23 cellular contexts compared by ENCODE assay signal in the genomic region with DNA sequence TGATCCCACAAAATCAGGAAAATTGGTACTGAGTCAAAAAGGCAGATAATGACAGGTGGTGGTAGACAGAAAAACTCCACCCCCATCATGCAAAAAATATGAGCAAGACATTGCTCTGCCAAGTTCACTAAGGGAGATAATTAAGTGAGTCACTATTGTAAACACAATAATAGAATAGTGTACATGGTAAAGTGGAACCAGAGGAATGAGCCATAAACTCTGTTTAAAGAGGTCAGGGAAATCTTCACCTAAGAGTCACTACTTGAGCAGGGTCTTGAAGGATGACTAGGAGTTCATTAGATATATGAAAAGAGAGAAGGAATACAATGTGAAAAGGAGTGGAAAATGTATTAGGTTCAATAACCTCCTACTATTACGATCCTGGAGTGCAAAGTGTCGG.
DNase-seq lines count a peak whose midpoint lies in the region; ATAC-seq, FAIRE-seq and TF ChIP-seq lines count a peak whose summit lies in the region.
"Had no signal": no experiment of that assay in that cellular context is flagged by ENCODE, and none has a peak within 500 bp of the region (broad histone marks: within the 10 kb centered on the region; RNA-seq: fewer than 3 reads in every experiment).

No MANE protein-coding gene starts in this region.

- no peak overlapping the region for H3K4me3 ChIP-seq in PC-3 (ENCODE audit: low read length)
- H3K4me3 ChIP-seq in HepG2 (replicated peaks in 1 of 3; ENCODE audit: insufficient read depth in 1 of 3, low read depth in 2 of 3, low read length in 3 of 3) = no peak overlapping the region
- H3K4me3 ChIP-seq: body of pancreas, lung, suprapubic skin had no signal

- peaks cover 4% of the 10 kb centered on the region for H3F3A ChIP-seq in PC-3 (ENCODE audit: low read length, unreplicated experiment)

- TF ChIP-seq POLR2A in HepG2 (IDR thresholded peaks at IDR 0.05; ENCODE audit: insufficient read depth in 1 of 2, low read depth in 2 of 2, low read length in 2 of 2) = no peak

- H3K4me2 ChIP-seq in PC-3 (ENCODE audit: low read length) (peak overlapping the region; percentile 46), HepG2 (ENCODE audit: low read depth, low read length) (no peak overlapping the region)

- no peak overlapping the region for H3K9ac ChIP-seq in PC-3 (ENCODE audit: low read length)
- no peak overlapping the region for H3K9ac ChIP-seq in HepG2 (ENCODE audit: insufficient read depth, low read depth, low read length)

- H3K36me3 ChIP-seq in PC-3 (ENCODE audit: low read depth, low read length) (no peaks in the 10 kb centered on the region), HepG2 (replicated peaks in 1 of 2; ENCODE audit: control insufficient read depth in 1 of 2, insufficient read depth in 2 of 2, low read length in 2 of 2) (no peaks in the 10 kb centered on the region)
- H3K36me3 ChIP-seq: suprapubic skin had no signal

- TF ChIP-seq RAD21 in HepG2 (CRISPR knock-in tag; IDR thresholded peaks at IDR 0.05) = no peak

- in situ Hi-C loops in HepG2 (cut with HindIII; ENCODE audit: extremely low pct_ligation_motif_present, low pct_unique_long_range_greater_than_20kb) = no loop called here

- peak; percentile 88 for ATAC-seq in PC-3
- ATAC-seq in HG03097 (IDR thresholded peaks at IDR 0.05; ENCODE audit: low FRiP score, unreplicated experiment) = no peak
- ATAC-seq in HepG2 = no peak
- ATAC-seq: body of pancreas had no signal

- POLR2A ChIA-PET in PC-3 (lab: Charles Lee; ENCODE audit: unreplicated experiment) = no interaction called here
- POLR2A ChIA-PET in HepG2 (lab: Yijun Ruan, JAX) = no interaction called here

- H3K27ac ChIP-seq in PC-3 (ENCODE audit: low read length) (peak overlapping the region; percentile 58), HepG2 (ENCODE audit: extremely low read length, insufficient read depth, low read length) (no peak overlapping the region)
- H3K27ac ChIP-seq: body of pancreas, suprapubic skin had no signal

- intact Hi-C loops in PC-3 (cut with micrococcal nuclease) (loop anchor here (1.0 to 10.0 kb wide), 6 partner anchors 27 to 435 kb away; no protein-coding TSS in a partner anchor), HepG2 (cut with micrococcal nuclease; ENCODE audit: unreplicated experiment) (no loop called here)

- DNase-seq in COLO668 (lab: John Stamatoyannopoulos, UW; ENCODE audit: unreplicated experiment) (peak; percentile 8), GM19239 (ENCODE audit: insufficient read length, low spot score) (no peak), PC-3 (peak; percentile 95), fibroblast of peridontal ligament (ENCODE audit: extremely low read depth) (peak; percentile 52), HepG2 (ENCODE audit: low spot score) (no peak)
- no peak for DNase-seq in stimulated activated CD4-positive, alpha-beta T cell treated with anti-CD3 and anti-CD28 coated beads, Interleukin-4, amount 100 ng/mL, for 1 hour
- DNase-seq: activated CD4-positive, alpha-beta T cell treated with anti-CD3 and anti-CD28 coated beads, Interleukin-2, amount 50 U/mL, for 4 hours; activated naive CD4-positive, alpha-beta T cell treated with anti-CD3 and anti-CD28 coated beads, Interleukin-2, amount 50 U/mL, for 16 hours; body of pancreas; cortex of kidney; DMS153; glutamatergic neuron; Kasumi-1; naive B cell; NCI-H146; NCI-H526; stimulated activated CD4-positive, alpha-beta T cell treated with anti-CD3 and anti-CD28 coated beads, Interleukin-4, amount 100 ng/mL, for 24 hours; stimulated activated CD8-positive, alpha-beta memory T cell treated with anti-CD3 and anti-CD28 coated beads, Interleukin-4, amount 100 ng/mL, for 48 hours; SW 1271 had no signal

- no peak for TF ChIP-seq CTCF in PC-3 (conservative IDR thresholded peaks at IDR 0.05; ENCODE audit: low read depth, low read length)
- TF ChIP-seq CTCF in HepG2 (CRISPR knock-in tag; IDR thresholded peaks at IDR 0.05) = no peak

- H3K9me3 ChIP-seq in PC-3 (ENCODE audit: low read length) = no peaks in the 10 kb centered on the region
- H3K9me3 ChIP-seq in HepG2 (ENCODE audit: low read length) = no peaks in the 10 kb centered on the region
- H3K9me3 ChIP-seq: body of pancreas, suprapubic skin had no signal

- no peaks in the 10 kb centered on the region for H3K9me2 ChIP-seq in PC-3 (replicated peaks; ENCODE audit: low read length)

- H3K27me3 ChIP-seq in PC-3 (ENCODE audit: low read length) = no peaks in the 10 kb centered on the region
- no peaks in the 10 kb centered on the region for H3K27me3 ChIP-seq in HepG2 (ENCODE audit: control insufficient read depth in 1 of 2, insufficient read depth in 2 of 2, low read length in 2 of 2)
- H3K27me3 ChIP-seq: body of pancreas, suprapubic skin had no signal

- no peak overlapping the region for H2AFZ ChIP-seq in PC-3 (ENCODE audit: low read length)
- no peak overlapping the region for H2AFZ ChIP-seq in HepG2 (ENCODE audit: low read length)

- H3K4me1 ChIP-seq in PC-3 (ENCODE audit: insufficient read depth, low read length) = peaks cover 46% of the 10 kb centered on the region
- no peaks in the 10 kb centered on the region for H3K4me1 ChIP-seq in HepG2 (ENCODE audit: insufficient read depth, low read length)
- H3K4me1 ChIP-seq: body of pancreas, suprapubic skin had no signal

- H4K20me1 ChIP-seq in PC-3 (ENCODE audit: low read length) (no peaks in the 10 kb centered on the region), HepG2 (ENCODE audit: insufficient read depth, low read length) (no peaks in the 10 kb centered on the region)

- BruUV-seq in PC-3 (replicated peaks; lab: Mats Ljungman, UMichigan) (no TSS peak), HepG2 (replicated peaks; lab: Mats Ljungman, UMichigan) (no TSS peak)

- no peaks in the 10 kb centered on the region for H3K79me2 ChIP-seq in PC-3 (ENCODE audit: low read length)
- no peaks in the 10 kb centered on the region for H3K79me2 ChIP-seq in HepG2 (ENCODE audit: insufficient read depth, low read length)

- TF ChIP-seq EP300 in HepG2 (IDR thresholded peaks at IDR 0.05; ENCODE audit: low read depth in 2 of 2, low read length in 2 of 2) (no peak), HepG2 (CRISPR knock-in tag; IDR thresholded peaks at IDR 0.05; ENCODE audit: borderline replicate concordance) (no peak)

- CTCF ChIA-PET in PC-3 (lab: Charles Lee) (no interaction called here), HepG2 (lab: Yijun Ruan, JAX; ENCODE audit: low intra/inter-chr PET ratio, low total read pairs) (no interaction called here)

- 0% methylated on average over 2 of the region's 2 CpGs for WGBS in HepG2 (ENCODE audit: low lambda C conversion rate)

- peak; percentile 21 for FAIRE-seq in GM19239 (lab: Jason Lieb, UNC)
- FAIRE-seq in HepG2 (lab: Jason Lieb, UNC) = no peak
- FAIRE-seq: RCC 7860 had no signal

TF ChIP-seq in HepG2, 621 proteins besides CTCF, POLR2A, EP300 and RAD21 (continues in another document):
- TF ChIP-seq ARHGAP35 (CRISPR knock-in tag; IDR thresholded peaks at IDR 0.05; ENCODE audit: borderline replicate concordance) (no peak), ZNF670 (CRISPR knock-in tag; IDR thresholded peaks at IDR 0.05; ENCODE audit: borderline replicate concordance) (no peak), ZNF335 (CRISPR knock-in tag; IDR thresholded peaks at IDR 0.05) (no peak), ZBTB1 (CRISPR knock-in tag; IDR thresholded peaks at IDR 0.05; ENCODE audit: borderline replicate concordance) (no peak), NFIB (CRISPR knock-in tag; IDR thresholded peaks at IDR 0.05; ENCODE audit: borderline replicate concordance) (no peak), MAF1 (CRISPR knock-in tag; IDR thresholded peaks at IDR 0.05; ENCODE audit: borderline replicate concordance) (no peak), TCF7L2 (IDR thresholded peaks at IDR 0.05; ENCODE audit: low read depth, low read length) (no peak), CC2D1A (CRISPR knock-in tag; IDR thresholded peaks at IDR 0.05) (no peak), ZNF556 (CRISPR knock-in tag; IDR thresholded peaks at IDR 0.05; ENCODE audit: borderline replicate concordance) (no peak), MTA3 (CRISPR knock-in tag; IDR thresholded peaks at IDR 0.05) (no peak), ZNF260 (CRISPR knock-in tag; IDR thresholded peaks at IDR 0.05; ENCODE audit: borderline replicate concordance, low read depth) (no peak), ZNF740 (CRISPR knock-in tag; IDR thresholded peaks at IDR 0.05) (no peak), RBM22 (optimal IDR thresholded peaks at IDR 0.05; ENCODE audit: low read length) (no peak)
- TF ChIP-seq, protein P1, sequence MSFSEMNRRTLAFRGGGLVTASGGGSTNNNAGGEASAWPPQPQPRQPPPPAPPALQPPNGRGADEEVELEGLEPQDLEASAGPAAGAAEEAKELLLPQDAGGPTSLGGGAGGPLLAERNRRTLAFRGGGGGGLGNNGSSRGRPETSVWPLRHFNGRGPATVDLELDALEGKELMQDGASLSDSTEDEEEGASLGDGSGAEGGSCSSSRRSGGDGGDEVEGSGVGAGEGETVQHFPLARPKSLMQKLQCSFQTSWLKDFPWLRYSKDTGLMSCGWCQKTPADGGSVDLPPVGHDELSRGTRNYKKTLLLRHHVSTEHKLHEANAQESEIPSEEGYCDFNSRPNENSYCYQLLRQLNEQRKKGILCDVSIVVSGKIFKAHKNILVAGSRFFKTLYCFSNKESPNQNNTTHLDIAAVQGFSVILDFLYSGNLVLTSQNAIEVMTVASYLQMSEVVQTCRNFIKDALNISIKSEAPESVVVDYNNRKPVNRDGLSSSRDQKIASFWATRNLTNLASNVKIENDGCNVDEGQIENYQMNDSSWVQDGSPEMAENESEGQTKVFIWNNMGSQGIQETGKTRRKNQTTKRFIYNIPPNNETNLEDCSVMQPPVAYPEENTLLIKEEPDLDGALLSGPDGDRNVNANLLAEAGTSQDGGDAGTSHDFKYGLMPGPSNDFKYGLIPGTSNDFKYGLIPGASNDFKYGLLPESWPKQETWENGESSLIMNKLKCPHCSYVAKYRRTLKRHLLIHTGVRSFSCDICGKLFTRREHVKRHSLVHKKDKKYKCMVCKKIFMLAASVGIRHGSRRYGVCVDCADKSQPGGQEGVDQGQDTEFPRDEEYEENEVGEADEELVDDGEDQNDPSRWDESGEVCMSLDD (CRISPR knock-in tag; IDR thresholded peaks at IDR 0.05; ENCODE audit: borderline replicate concordance) = no peak
- TF ChIP-seq, protein P2, sequence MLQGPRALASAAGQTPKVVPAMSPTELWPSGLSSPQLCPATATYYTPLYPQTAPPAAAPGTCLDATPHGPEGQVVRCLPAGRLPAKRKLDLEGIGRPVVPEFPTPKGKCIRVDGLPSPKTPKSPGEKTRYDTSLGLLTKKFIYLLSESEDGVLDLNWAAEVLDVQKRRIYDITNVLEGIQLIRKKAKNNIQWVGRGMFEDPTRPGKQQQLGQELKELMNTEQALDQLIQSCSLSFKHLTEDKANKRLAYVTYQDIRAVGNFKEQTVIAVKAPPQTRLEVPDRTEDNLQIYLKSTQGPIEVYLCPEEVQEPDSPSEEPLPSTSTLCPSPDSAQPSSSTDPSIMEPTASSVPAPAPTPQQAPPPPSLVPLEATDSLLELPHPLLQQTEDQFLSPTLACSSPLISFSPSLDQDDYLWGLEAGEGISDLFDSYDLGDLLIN (CRISPR knock-in tag; IDR thresholded peaks at IDR 0.05; ENCODE audit: borderline replicate concordance) = no peak

Comparison
In these comparisons a context has a peak if more than half of its experiments do, and no peak if none do; other contexts are left out.
1. DNase-seq: peak in COLO668 (single experiment), PC-3 (single experiment) and fibroblast of peridontal ligament (single experiment); none in GM19239 (single experiment), stimulated activated CD4-positive, alpha-beta T cell treated with anti-CD3 and anti-CD28 coated beads, Interleukin-4, amount 100 ng/mL, for 1 hour (single experiment) and HepG2 (single experiment).